8 cellular contexts compared by ENCODE assay signal in the genomic region with DNA sequence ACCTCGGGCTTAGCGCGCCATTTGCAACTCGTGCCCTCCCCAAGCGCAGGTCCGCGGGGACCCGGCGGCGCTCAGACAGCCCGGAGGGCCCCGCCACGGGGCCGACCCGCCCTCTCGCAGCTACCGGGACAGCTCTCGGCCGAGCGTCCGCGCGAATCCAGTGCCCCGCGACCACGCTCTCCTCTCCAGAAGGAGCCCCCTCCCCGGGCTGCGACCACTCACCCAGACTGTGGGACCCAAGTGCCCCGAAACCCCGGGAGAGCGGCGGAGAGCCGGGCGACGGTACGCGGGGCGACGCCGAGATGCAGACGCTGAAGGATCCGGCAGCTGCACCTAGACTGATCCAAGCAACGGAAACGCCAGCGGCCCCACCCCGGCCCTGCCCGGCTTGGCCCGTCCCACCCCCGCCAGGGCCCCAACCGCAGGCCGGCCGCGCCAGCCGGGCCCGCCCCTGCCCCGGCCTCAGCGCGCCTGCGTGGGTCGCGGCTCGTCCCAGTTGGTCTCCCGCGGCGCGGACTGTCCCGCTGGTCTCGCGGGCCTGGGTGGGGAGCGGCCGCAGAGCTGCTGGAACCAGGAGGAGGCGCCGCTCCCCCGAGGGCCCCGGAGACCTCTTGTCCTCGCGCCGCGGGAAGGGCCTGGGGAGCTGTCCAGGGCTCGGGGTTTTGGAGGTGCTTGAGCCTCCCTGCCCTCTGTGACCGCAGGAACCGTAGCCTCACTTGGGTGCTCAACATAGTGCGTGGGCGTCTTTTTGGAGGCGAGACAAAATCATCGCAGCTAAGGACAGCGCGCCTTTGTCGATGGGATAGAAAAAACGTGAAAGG. TPM values are rescaled to one million over a fixed set of nuclear protein-coding genes. Genes with fewer than 3 reads are reported as not detected.
DNase-seq lines count a peak whose midpoint lies in the region; ATAC-seq and TF ChIP-seq lines count a peak whose summit lies in the region.

A gene (minus strand): TSS at position 340 of the 821 bp plus-strand sequence. CDS start 391 bp downstream, outside the sequence.

- intact Hi-C loops in CD14-positive monocyte (cut with micrococcal nuclease) = loop anchor here in 1 of 2 donors (5.0 kb wide), 1 partner anchor 105 kb away; a partner anchor contains a TSS

- DNase-seq in CD14-positive monocyte (ENCODE audit: low spot score) (peak; percentile 91), GM19238 (ENCODE audit: insufficient read length, low spot score) (peak; percentile 68), NOMO-1 treated with dmso at 0.1 percent for 144 hours (lab: John Stamatoyannopoulos, UW; ENCODE audit: unreplicated experiment) (peak; percentile 50), endothelial cell (ENCODE audit: low spot score) (peak; percentile 88), midbrain (lab: John Stamatoyannopoulos, UW) (peak; percentile 85)
- DNase-seq in activated CD8-positive, alpha-beta memory T cell treated with anti-CD3 and anti-CD28 coated beads, Interleukin-2, amount 50 U/mL, for 4 hours = peak; percentile 49
- peak; percentile 66 to 75 for DNase-seq in stimulated activated CD8-positive, alpha-beta memory T cell treated with anti-CD3 and anti-CD28 coated beads, Interleukin-15, amount 100 ng/mL, for 48 hours (ENCODE audit: low read depth in 2 of 2)

- H3K9me3 Mint-ChIP-seq in CD14-positive monocyte = peaks cover 0 to 3% (median 0%) of the 10 kb centered on the region in 7 donors
- no peaks in the 10 kb centered on the region for H3K9me3 Mint-ChIP-seq in endothelial cell (ENCODE audit: unreplicated experiment)

- H3K36me3 Mint-ChIP-seq in CD14-positive monocyte = peaks cover 26 to 37% of the 10 kb centered on the region in 2 donors
- peaks cover 9% of the 10 kb centered on the region for H3K36me3 Mint-ChIP-seq in endothelial cell (ENCODE audit: low read depth, unreplicated experiment)

- H3K4me1 Mint-ChIP-seq in CD14-positive monocyte = peaks cover 41% of the 10 kb centered on the region
- peaks cover 25% of the 10 kb centered on the region for H3K4me1 Mint-ChIP-seq in endothelial cell (ENCODE audit: unreplicated experiment)

- H3K27ac Mint-ChIP-seq in CD14-positive monocyte (peak within 1 kb of the TSS; percentile 100), endothelial cell (ENCODE audit: unreplicated experiment) (peak within 1 kb of the TSS; percentile 99)

- TF ChIP-seq CTCF in CD14-positive monocyte (IDR thresholded peaks at IDR 0.05) = peak; percentile 33
- no peak for TF ChIP-seq CTCF in endothelial cell (IDR thresholded peaks at IDR 0.05; ENCODE audit: unreplicated experiment)

- H3K4me3 Mint-ChIP-seq in CD14-positive monocyte (peak within 1 kb of the TSS; percentile 98 to 100), endothelial cell (ENCODE audit: unreplicated experiment) (peak within 1 kb of the TSS; percentile 100)

- ATAC-seq in HG03432 (IDR thresholded peaks at IDR 0.05; ENCODE audit: unreplicated experiment) = peak; percentile 94

- H3K27me3 Mint-ChIP-seq in CD14-positive monocyte (ENCODE audit: low read depth in 3 of 3) (peaks cover 14 to 25% (median 18%) of the 10 kb centered on the region in 3 donors), endothelial cell (ENCODE audit: unreplicated experiment) (peaks cover 8% of the 10 kb centered on the region)

RNA-seq across cellular contexts. Expression of the gene that starts here (rescaled TPM):
- 100 to 1,000 TPM; 752 to 796 TPM for polyA plus RNA-seq in CD14-positive monocyte
- 296 TPM for total RNA-seq in endothelial cell (ENCODE audit: unreplicated experiment)

Comparison
In these comparisons a context has a peak if more than half of its experiments do, and no peak if none do; other contexts are left out.
1. Peak in every context shown above with its lines: DNase-seq and ATAC-seq.